ENCODE assay signal across 23 cellular contexts in genomic region chr14:38257500-38257899, GRCh38. TPM values are rescaled to one million over a fixed set of nuclear protein-coding genes. Genes with fewer than 3 reads are reported as not detected.
A peak's percentile ranks its signal among the peaks of the same experiment; 100 is the strongest.
DNase-seq lines count a peak whose midpoint lies in the region; ATAC-seq, FAIRE-seq and TF ChIP-seq lines count a peak whose summit lies in the region.
"Had no signal": no experiment of that assay in that cellular context is flagged by ENCODE, and none has a peak within 500 bp of the region (broad histone marks: within the 10 kb centered on the region; RNA-seq: fewer than 3 reads in every experiment).

No MANE protein-coding gene starts in this region.

- no peak overlapping the region for H3K4me3 ChIP-seq in A549
- H3K4me3 ChIP-seq in GM23248 = no peak overlapping the region
- no peak overlapping the region for H3K4me3 ChIP-seq in bronchial epithelial cell (ENCODE audit: low read depth, low read length)
- H3K4me3 ChIP-seq: colonic mucosa, suprapubic skin had no signal

- H3K27ac ChIP-seq in A549 = no peak overlapping the region
- H3K27ac ChIP-seq in GM23248 = no peak overlapping the region
- H3K27ac ChIP-seq: colonic mucosa, neutrophil had no signal

- no peak overlapping the region for H3K9ac ChIP-seq in GM23248

- no peak for TF ChIP-seq RAD21 in A549 (conservative IDR thresholded peaks at IDR 0.05 in 1 of 2, IDR thresholded peaks at IDR 0.05 in 1 of 2)

- TF ChIP-seq CTCF in A549 (IDR thresholded peaks at IDR 0.05) (no peak), bronchial epithelial cell (IDR thresholded peaks at IDR 0.05; ENCODE audit: insufficient read depth, low read length, severe bottlenecking) (no peak), omental fat pad (IDR thresholded peaks at IDR 0.05) (no peak)

- ATAC-seq in A549 (no peak), omental fat pad (ENCODE audit: low FRiP score) (peak; percentile 43), GM19351 (IDR thresholded peaks at IDR 0.05; ENCODE audit: unreplicated experiment) (no peak), SK-N-SH treated with all-trans-retinoic acid at 6 μM for 48 hours (no peak)
- ATAC-seq: activated T-helper 17 cell treated with anti-CD3 and anti-CD28 coated beads, Interleukin-2, amount 50 U/mL, for 72 hours had no signal

- in situ Hi-C loops in GM23248 (cut with MboI) = no loop called here

- H3K4me2 ChIP-seq in A549 (no peak overlapping the region), GM23248 (ENCODE audit: unreplicated experiment) (no peak overlapping the region)

- no peaks in the 10 kb centered on the region for H3K36me3 ChIP-seq in GM23248 (ENCODE audit: low read depth)
- H3K36me3 ChIP-seq in bronchial epithelial cell (ENCODE audit: control insufficient read depth, insufficient read depth, low read length) = no peaks in the 10 kb centered on the region
- H3K36me3 ChIP-seq: colonic mucosa, neutrophil, suprapubic skin had no signal

- no peak for DNase-seq in A549 (ENCODE audit: low read depth in 1 of 2, low spot score in 1 of 2)
- peak; percentile 46 for DNase-seq in GM23248
- DNase-seq in bronchial epithelial cell (ENCODE audit: low read depth) = peak; percentile 52
- no peak for DNase-seq in omental fat pad (ENCODE audit: low spot score)
- DNase-seq in cerebellum (ENCODE audit: low spot score) = no peak
- no peak for DNase-seq in NCI-H82 (lab: John Stamatoyannopoulos, UW)
- DNase-seq: activated CD4-positive, alpha-beta T cell treated with anti-CD3 and anti-CD28 coated beads, Interleukin-2, amount 10 ng/mL, durations not matched to agents 24 days and 14 days; CD4-positive, alpha-beta memory T cell; colonic mucosa; immature natural killer cell; NCI-H1105; NCI-H2107; NCI-H524; SIG-M5 had no signal

- TF ChIP-seq EP300 in A549 (IDR thresholded peaks at IDR 0.05) = no peak

- no peaks in the 10 kb centered on the region for H4K20me1 ChIP-seq in GM23248 (ENCODE audit: insufficient read depth)

- WGBS in A549 (ENCODE audit: missing lambda C conversion rate) = 3% methylated on average over 2 of the region's 2 CpGs
- 73 to 78% methylated on average over 2 of the region's 2 CpGs for WGBS in GM23248 (ENCODE audit: low coverage in 1 of 2, low lambda C conversion rate in 2 of 2, missing lambda C conversion rate in 2 of 2), 2 experiments

- CTCF ChIA-PET in A549 (lab: Yijun Ruan, JAX) = no interaction called here

- FAIRE-seq in A549 (lab: Jason Lieb, UNC) = no peak
- FAIRE-seq in bronchial epithelial cell (lab: Jason Lieb, UNC) = no peak
- FAIRE-seq: endometrium, GM12892, GM19239, H1 had no signal

- H3K4me1 ChIP-seq in A549 (no peaks in the 10 kb centered on the region), GM23248 (ENCODE audit: insufficient read depth) (peaks cover 7% of the 10 kb centered on the region; the same call in 1 of the 2 replicates)
- H3K4me1 ChIP-seq: colonic mucosa had no signal

- POLR2A ChIA-PET in A549 (lab: Yijun Ruan, JAX) = no interaction called here

- H3K9me3 ChIP-seq in A549 (no peaks in the 10 kb centered on the region), GM23248 (ENCODE audit: low read depth) (no peaks in the 10 kb centered on the region)
- H3K9me3 ChIP-seq: colonic mucosa, neutrophil, suprapubic skin had no signal

- no peak for TF ChIP-seq POLR2A in A549 (IDR thresholded peaks at IDR 0.05; ENCODE audit: low read length)

- no peak overlapping the region for H2AFZ ChIP-seq in GM23248

- H3K27me3 ChIP-seq in GM23248 (replicated peaks; ENCODE audit: insufficient read depth) (0 out of 2 replicates have a peak, but pooled peaks cover 4% of the 10 kb centered on the region), bronchial epithelial cell (ENCODE audit: control insufficient read depth, insufficient read depth, low read length) (peaks cover 12% of the 10 kb centered on the region)

- H3F3A ChIP-seq in GM23248 (ENCODE audit: insufficient read depth) = 0 out of 2 replicates have a peak, but pooled peaks cover 8% of the 10 kb centered on the region

- H3K79me2 ChIP-seq in GM23248 (ENCODE audit: insufficient read depth) = no peaks in the 10 kb centered on the region

- no peaks in the 10 kb centered on the region for H3K9me2 ChIP-seq in GM23248 (ENCODE audit: insufficient read depth)

TF ChIP-seq in A549, 52 proteins besides CTCF, POLR2A, EP300 and RAD21:
- no peak for TF ChIP-seq FOSL2 (IDR thresholded peaks at IDR 0.05)
- peak; percentile 54; the same call in 1 of the 2 replicates for TF ChIP-seq FOSL2 (CRISPR knock-in tag; IDR thresholded peaks at IDR 0.05)
- no peak for TF ChIP-seq TFCP2L1 (CRISPR knock-in tag; IDR thresholded peaks at IDR 0.05)
- no peak for TF ChIP-seq RFX5 (IDR thresholded peaks at IDR 0.05)
- no peak for TF ChIP-seq MAZ (IDR thresholded peaks at IDR 0.05; ENCODE audit: borderline replicate concordance, low read depth, low read length)
TF ChIP-seq in A549: peak in this region for 1.

TF ChIP-seq in SK-N-SH treated with all-trans-retinoic acid at 6 μM for 48 hours, 23 proteins besides CTCF, POLR2A, EP300 and RAD21:
- TF ChIP-seq ZNF8 (CRISPR knock-in tag; IDR thresholded peaks at IDR 0.05) = no peak
- TF ChIP-seq OSR1 (CRISPR knock-in tag; IDR thresholded peaks at IDR 0.05) = no peak
- TF ChIP-seq ARNTL (CRISPR knock-in tag; IDR thresholded peaks at IDR 0.05; ENCODE audit: borderline replicate concordance, low read depth) = no peak
- no peak for TF ChIP-seq CSRNP3 (CRISPR knock-in tag; IDR thresholded peaks at IDR 0.05)

RNA-seq across cellular contexts. Expression of gene CLEC14A, which starts 1.6 kb away (rescaled TPM):
- polyA plus RNA-seq in A549 (2011; rRNA removed) = not detected in 2 replicates
- not detected in 2 replicates for polyA plus RNA-seq in A549 (2012; cell fraction: cytosol; rRNA removed)
- not detected in 2 replicates for polyA plus RNA-seq in A549 (2012; cell fraction: nucleus; rRNA removed)
- polyA plus RNA-seq in A549 (2017; fragmentation: RNase III; extraction: RNeasy Plus Mini Kit Qiagen cat#74134 plus additional on column Dnase treatment) = not detected in 3 replicates
- not detected in 2 replicates for polyA minus RNA-seq in A549 (2011; rRNA and poly(A)+ RNA removed)
- 0.63 TPM in 1 of 2 replicates, not detected in the other for total RNA-seq in GM23248 (2014; rRNA removed; shearing (Covaris generic))
- polyA plus RNA-seq in GM23248 (2016; fragmentation: Nextera tagmentation; extraction: Ambion mirVana) = 0.10 TPM in 1 of 2 replicates, not detected in the other
- total RNA-seq in bronchial epithelial cell = not detected in 2 replicates
- 100 to 1,000 TPM in 1 of 4 donors, 10 to 100 TPM in 3; 10.4 to 125 (median 32.5) TPM for total RNA-seq in omental fat pad
- 2.9 TPM for total RNA-seq in cerebellum
- total RNA-seq: activated CD4-positive, alpha-beta T cell treated with anti-CD3 and anti-CD28 coated beads, Interleukin-2, amount 10 ng/mL, durations not matched to agents 24 days and 14 days; activated T-helper 17 cell treated with anti-CD3 and anti-CD28 coated beads, Interleukin-2, amount 50 U/mL, for 72 hours; CD4-positive, alpha-beta memory T cell had no signal
- polyA plus RNA-seq: CD4-positive, alpha-beta memory T cell; immature natural killer cell had no signal

RNA-seq across cellular contexts. Expression of gene SSTR1, which starts 49.8 kb away (rescaled TPM):
- polyA plus RNA-seq in A549 (2011; rRNA removed) (not detected in 2 replicates), A549 (2017; fragmentation: RNase III; extraction: RNeasy Plus Mini Kit Qiagen cat#74134 plus additional on column Dnase treatment) (not detected in 3 replicates), GM23248 (2016; fragmentation: Nextera tagmentation; extraction: Ambion mirVana) (26.7 and 27.6 TPM in 2 replicates)
- not detected in 2 replicates for polyA plus RNA-seq in A549 (2012; cell fraction: cytosol; rRNA removed)
- not detected in 2 replicates for polyA plus RNA-seq in A549 (2012; cell fraction: nucleus; rRNA removed)
- not detected in 2 replicates for polyA minus RNA-seq in A549 (2011; rRNA and poly(A)+ RNA removed)
- 17.6 and 18.4 TPM in 2 replicates for total RNA-seq in GM23248 (2014; rRNA removed; shearing (Covaris generic))
- total RNA-seq in bronchial epithelial cell (under 0.01 TPM in 1 of 2 replicates, not detected in the other), omental fat pad (1 to 10 TPM in 1 of 4 donors, under 1 TPM in 3; 0.19 to 1.4 (median 0.55) TPM), cerebellum (3.4 TPM)
- total RNA-seq: activated CD4-positive, alpha-beta T cell treated with anti-CD3 and anti-CD28 coated beads, Interleukin-2, amount 10 ng/mL, durations not matched to agents 24 days and 14 days; activated T-helper 17 cell treated with anti-CD3 and anti-CD28 coated beads, Interleukin-2, amount 50 U/mL, for 72 hours; CD4-positive, alpha-beta memory T cell had no signal
- polyA plus RNA-seq: CD4-positive, alpha-beta memory T cell; immature natural killer cell had no signal

Comparison
In these comparisons a context has a peak if more than half of its experiments do, and no peak if none do; other contexts are left out.
1. DNase-seq: peak in GM23248 (single experiment) and bronchial epithelial cell (single experiment); none in A549 (0 of 2), omental fat pad (single experiment), cerebellum (single experiment) and NCI-H82 (single experiment).